Comparison of ENCODE assay signal across 26 cellular contexts in the genomic region with DNA sequence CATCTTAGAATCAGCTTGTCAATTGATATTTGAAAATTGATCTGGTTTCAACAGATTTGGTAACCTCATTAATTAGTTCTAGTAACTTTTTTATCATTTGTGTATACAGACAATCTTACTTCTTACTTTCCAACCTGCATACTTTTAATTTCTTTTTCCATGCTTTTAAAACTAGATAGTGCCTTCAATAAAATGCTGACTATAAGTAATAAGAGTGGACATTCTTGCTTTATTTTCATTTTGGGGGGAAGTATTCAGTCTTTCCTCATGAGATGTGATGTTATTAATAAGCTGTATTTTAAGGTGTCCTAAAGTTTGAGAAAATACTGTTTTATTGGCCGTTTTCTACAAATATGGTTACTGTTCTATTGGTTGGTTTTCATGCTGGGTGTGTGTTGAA.
"Had no signal": no experiment of that assay in that cellular context is flagged by ENCODE, and none has a peak within 500 bp of the region (broad histone marks: within the 10 kb centered on the region; RNA-seq: fewer than 3 reads in every experiment).

No MANE protein-coding gene starts in this region.

- H3K27ac ChIP-seq: colonic mucosa, epithelial cell of prostate, esophagus squamous epithelium, gastrocnemius medialis, heart right ventricle, left lung, lower lobe of right lung had no signal

- ATAC-seq: effector memory CD8-positive, alpha-beta T cell; esophagus mucosa; gastrocnemius medialis; heart right ventricle; left cardiac atrium; left lung; left ventricle myocardium superior; lower lobe of right lung; mucosa of descending colon had no signal

- H3K4me3 ChIP-seq: colonic mucosa, esophagus squamous epithelium, gastrocnemius medialis, heart right ventricle, left lung, lower lobe of right lung, mucosa of descending colon had no signal

- H3K4me1 ChIP-seq: colonic mucosa, gastrocnemius medialis, heart right ventricle, left lung, lower lobe of right lung had no signal

- H3K27ac Mint-ChIP-seq: dendritic cell treated with granulocyte-macrophage colony-stimulating factor and Interleukin-4, amounts not matched to agents 40 ng/mL and 50 ng/mL, for 4 days; effector memory CD8-positive, alpha-beta T cell; endodermal cell; mesothelial cell of epicardium; naive B cell had no signal

- FAIRE-seq: keratinocyte had no signal

- H3K27me3 Mint-ChIP-seq: dendritic cell treated with granulocyte-macrophage colony-stimulating factor and Interleukin-4, amounts not matched to agents 40 ng/mL and 50 ng/mL, for 4 days; effector memory CD8-positive, alpha-beta T cell; naive B cell had no signal

- H3K9me3 Mint-ChIP-seq: effector memory CD8-positive, alpha-beta T cell; endodermal cell had no signal

- H3K4me1 Mint-ChIP-seq: naive B cell had no signal

- DNase-seq: colonic mucosa; cortex of kidney; effector CD8-positive, alpha-beta T cell; effector memory CD8-positive, alpha-beta T cell; endodermal cell; erythroblast; esophagus squamous epithelium; foreskin fibroblast; foreskin melanocyte; gastrocnemius medialis; glutamatergic neuron; head of caudate nucleus; heart right ventricle; hippocampal formation; left cardiac atrium; left lung; left ventricle myocardium superior; lower lobe of right lung; mesenchymal stem cell; mucosa of descending colon; naive B cell had no signal

- H3K27me3 ChIP-seq: colonic mucosa, esophagus squamous epithelium, gastrocnemius medialis, heart right ventricle, left lung had no signal

- H3K36me3 Mint-ChIP-seq: mesothelial cell of epicardium, naive B cell had no signal

- H3K9me3 ChIP-seq: colonic mucosa, esophagus squamous epithelium, gastrocnemius medialis, heart right ventricle, left lung, lower lobe of right lung, mucosa of descending colon had no signal

- H3K36me3 ChIP-seq: colonic mucosa, esophagus squamous epithelium, gastrocnemius medialis, heart right ventricle, left lung, lower lobe of right lung had no signal

- H3K4me3 Mint-ChIP-seq: dendritic cell treated with granulocyte-macrophage colony-stimulating factor and Interleukin-4, amounts not matched to agents 40 ng/mL and 50 ng/mL, for 4 days; effector memory CD8-positive, alpha-beta T cell; endodermal cell; mesothelial cell of epicardium; naive B cell had no signal
